14 cellular contexts compared by ENCODE assay signal in genomic region chr17:50953518-50953830, GRCh38.
DNase-seq lines count a peak whose midpoint lies in the region; ATAC-seq, FAIRE-seq and TF ChIP-seq lines count a peak whose summit lies in the region.
"Had no signal": no experiment of that assay in that cellular context is flagged by ENCODE, and none has a peak within 500 bp of the region (broad histone marks: within the 10 kb centered on the region; RNA-seq: fewer than 3 reads in every experiment).

No MANE protein-coding gene starts in this region.

- H3K9ac ChIP-seq in keratinocyte (ENCODE audit: control insufficient read depth, extremely low read depth, insufficient read depth, low read length) (peak overlapping the region; percentile 56), smooth muscle cell (ENCODE audit: low read depth) (peak overlapping the region; percentile 69)

- H3F3A ChIP-seq in smooth muscle cell (ENCODE audit: low read depth): no peaks in the 10 kb centered on the region

- H2AFZ ChIP-seq in keratinocyte (ENCODE audit: control insufficient read depth, low read length) (no peak overlapping the region), smooth muscle cell (ENCODE audit: low read depth) (no peak overlapping the region)

- WGBS in adrenal gland, 4 donors: 64 to 81% (median 68%) methylated on average over 5 of the region's 5 CpGs
- WGBS in smooth muscle cell (ENCODE audit: low lambda C conversion rate): 82% methylated on average over 5 of the region's 5 CpGs

- H3K4me1 ChIP-seq in HEK293 (ENCODE audit: control insufficient read depth, insufficient read depth, low read length): no peaks in the 10 kb centered on the region; the same call in 1 of the 2 replicates
- H3K4me1 ChIP-seq in adrenal gland (replicated peaks in 1 of 2): peaks cover 61 to 69% of the 10 kb centered on the region in 2 donors
- peaks cover 60% of the 10 kb centered on the region for H3K4me1 ChIP-seq in keratinocyte (ENCODE audit: control insufficient read depth, extremely low read depth, insufficient read depth, low read length)
- H3K4me1 ChIP-seq in smooth muscle cell (ENCODE audit: low read depth): peaks cover 31% of the 10 kb centered on the region

- H3K79me2 ChIP-seq in keratinocyte (ENCODE audit: control insufficient read depth, insufficient read depth, low read length): no peaks in the 10 kb centered on the region
- H3K79me2 ChIP-seq in smooth muscle cell (ENCODE audit: low read depth): no peaks in the 10 kb centered on the region

- TF ChIP-seq POLR2A in adrenal gland (IDR thresholded peaks at IDR 0.05): no peak

- TF ChIP-seq CTCF in HEK293 (tag by site-specific recombination; IDR thresholded peaks at IDR 0.05) (no peak), adrenal gland (IDR thresholded peaks at IDR 0.05) (no peak), keratinocyte (optimal IDR thresholded peaks at IDR 0.05 in 1 of 3, IDR thresholded peaks at IDR 0.05 in 1 of 3, conservative IDR thresholded peaks at IDR 0.05 in 1 of 3; ENCODE audit: extremely low read depth in 1 of 3, insufficient read depth in 2 of 3, low read length in 3 of 3) (no peak), smooth muscle cell (IDR thresholded peaks at IDR 0.05; ENCODE audit: borderline replicate concordance, insufficient read depth, poor library complexity, severe bottlenecking) (no peak)

- peak in 1 of 7 donors; percentile 32 for DNase-seq in adrenal gland
- DNase-seq in keratinocyte (ENCODE audit: low read depth, low spot score): no peak
- DNase-seq in smooth muscle cell (lab: John Stamatoyannopoulos, UW; ENCODE audit: unreplicated experiment): no peak
- DNase-seq in activated gamma-delta T cell (lab: John Stamatoyannopoulos, UW): no peak
- DNase-seq in globus pallidus (ENCODE audit: low spot score): no peak
- DNase-seq: activated CD4-positive, alpha-beta memory T cell treated with anti-CD3 and anti-CD28 coated beads, Interleukin-2, amount 10 ng/mL, durations not matched to agents 7 days and 5 days; CD8-positive, alpha-beta memory T cell; NCI-H226; stimulated activated CD4-positive, alpha-beta T cell treated with anti-CD3 and anti-CD28 coated beads, Interleukin-4, amount 100 ng/mL, for 1 hour; stimulated activated naive CD8-positive, alpha-beta T cell treated with anti-CD3 and anti-CD28 coated beads, Interleukin-15, amount 100 ng/mL, for 72 hours had no signal

- CTCF ChIA-PET in HEK293 (lab: Yijun Ruan, JAX): interaction anchor here (0.5 to 12.1 kb wide), 13 partner anchors 9 to 200 kb away, joined by 3 to 329 read pairs (median 5); partner anchors contain the start of gene NME1

- H3K27me3 ChIP-seq in adrenal gland (no peaks in the 10 kb centered on the region), keratinocyte (ENCODE audit: control insufficient read depth, extremely low read depth, insufficient read depth, low read length) (no peaks in the 10 kb centered on the region), smooth muscle cell (ENCODE audit: low read depth) (no peaks in the 10 kb centered on the region)
- H3K27me3 ChIP-seq: pancreas had no signal

- ATAC-seq in HG03342 (IDR thresholded peaks at IDR 0.05; ENCODE audit: unreplicated experiment): no peak
- ATAC-seq: pancreas; stimulated activated naive CD8-positive, alpha-beta T cell treated with anti-CD3 and anti-CD28 coated beads, Interleukin-15, amount 100 ng/mL, for 72 hours had no signal

- no peaks in the 10 kb centered on the region for H3K9me3 ChIP-seq in HEK293 (ENCODE audit: control insufficient read depth, insufficient read depth, low read depth, low read length)
- H3K9me3 ChIP-seq in adrenal gland (replicated peaks in 1 of 3): no peaks in the 10 kb centered on the region
- H3K9me3 ChIP-seq in keratinocyte (ENCODE audit: control insufficient read depth, low read depth, low read length): no peaks in the 10 kb centered on the region
- H3K9me3 ChIP-seq in smooth muscle cell (replicated peaks; ENCODE audit: low read depth): no peaks in the 10 kb centered on the region
- H3K9me3 ChIP-seq: pancreas had no signal

- H3K9me1 ChIP-seq in keratinocyte (ENCODE audit: control insufficient read depth, extremely low read depth, insufficient read depth, low read length): no peaks in the 10 kb centered on the region

- H3K4me2 ChIP-seq in keratinocyte (ENCODE audit: control insufficient read depth, extremely low read depth, insufficient read depth, low read depth, low read length) (peak overlapping the region; percentile 78), smooth muscle cell (peak overlapping the region; percentile 65)

- no peak for FAIRE-seq in keratinocyte (lab: Jason Lieb, UNC)
- FAIRE-seq: pancreas had no signal

- dilution Hi-C loops in keratinocyte (cut with MboI; ENCODE audit: extremely low pct_ligation_motif_present, low sequenced_read_pairs): loop anchor here (25.0 kb wide), 1 partner anchor 91 kb away; the partner anchor contains the start of gene TOB1

- H4K20me1 ChIP-seq in keratinocyte (ENCODE audit: control insufficient read depth, extremely low read depth, insufficient read depth, low read length) (no peaks in the 10 kb centered on the region), smooth muscle cell (ENCODE audit: low read depth) (no peaks in the 10 kb centered on the region)

- POLR2A ChIA-PET in HEK293 (lab: Yijun Ruan, JAX): interaction anchor here (1.1 to 4.9 kb wide), 8 partner anchors 9 to 200 kb away, joined by 3 to 106 read pairs (median 3); partner anchors contain the start of genes NME1 and TOB1

- H3K4me3 ChIP-seq in HEK293 (ENCODE audit: low read depth, low read length) (no peak overlapping the region; the same call in 1 of the 2 replicates), adrenal gland (no peak overlapping the region), keratinocyte (ENCODE audit: control insufficient read depth in 2 of 3, extremely low read depth in 1 of 3, insufficient read depth in 2 of 3, low read depth in 1 of 3, low read length in 3 of 3) (no peak overlapping the region), smooth muscle cell (no peak overlapping the region)
- H3K4me3 ChIP-seq: lung, pancreas had no signal

- H3K27ac ChIP-seq in HEK293 (ENCODE audit: extremely low read depth, low read depth, low read length): peak overlapping the region; percentile 70; the same call in 1 of the 2 replicates
- H3K27ac ChIP-seq in adrenal gland: peak overlapping the region in 4 of 5 donors; percentile 75 to 99 (median 96)
- peak overlapping the region; percentile 63 for H3K27ac ChIP-seq in keratinocyte (ENCODE audit: control insufficient read depth, insufficient read depth, low read length)
- peak overlapping the region; percentile 91 for H3K27ac ChIP-seq in smooth muscle cell (ENCODE audit: low read depth)
- H3K27ac ChIP-seq: pancreas had no signal

- H3K36me3 ChIP-seq in HEK293 (ENCODE audit: control insufficient read depth in 2 of 2, insufficient read depth in 1 of 2, low read length in 2 of 2) (no peaks in the 10 kb centered on the region), adrenal gland (replicated peaks in 1 of 2) (no peaks in the 10 kb centered on the region), keratinocyte (ENCODE audit: control insufficient read depth in 2 of 2, extremely low read depth in 1 of 2, insufficient read depth in 2 of 2, low read length in 2 of 2) (no peaks in the 10 kb centered on the region), smooth muscle cell (ENCODE audit: low read depth) (no peaks in the 10 kb centered on the region)
- H3K36me3 ChIP-seq: pancreas had no signal

- intact Hi-C loops in adrenal gland (cut with DNase I): loop anchor here in 1 of 2 donors (5.0 kb wide), 1 partner anchor 101 kb away; no protein-coding TSS in a partner anchor

TF ChIP-seq in HEK293, 187 proteins besides CTCF, POLR2A, EP300 and RAD21 (continues in another document):
- TF ChIP-seq ZNF19 (tag by site-specific recombination; IDR thresholded peaks at IDR 0.05; ENCODE audit: low read depth) (no peak), PRDM10 (tag by site-specific recombination; IDR thresholded peaks at IDR 0.05) (peak; percentile 92), ZNF155 (tag by site-specific recombination; IDR thresholded peaks at IDR 0.05) (no peak), ZNF560 (tag by site-specific recombination; IDR thresholded peaks at IDR 0.05; ENCODE audit: borderline replicate concordance) (no peak), ZNF292 (tag by site-specific recombination; IDR thresholded peaks at IDR 0.05; ENCODE audit: borderline replicate concordance, low read depth) (no peak), ZBTB20 (tag by site-specific recombination; IDR thresholded peaks at IDR 0.05) (no peak), KLF8 (tag by site-specific recombination; IDR thresholded peaks at IDR 0.05) (no peak), ZNF777 (tag by site-specific recombination; IDR thresholded peaks at IDR 0.05; ENCODE audit: borderline replicate concordance) (no peak), ZFP3 (tag by site-specific recombination; IDR thresholded peaks at IDR 0.05; ENCODE audit: low read depth) (no peak), WT1 (tag by site-specific recombination; IDR thresholded peaks at IDR 0.05) (peak; percentile 51; the same call in 1 of the 2 replicates), ZSCAN16 (tag by site-specific recombination; IDR thresholded peaks at IDR 0.05) (no peak), ZBTB8A (tag by site-specific recombination; IDR thresholded peaks at IDR 0.05) (peak; percentile 22; the same call in 1 of the 2 replicates)
